Comparison of ENCODE assay signal across 1 cellular context in the genomic region with DNA sequence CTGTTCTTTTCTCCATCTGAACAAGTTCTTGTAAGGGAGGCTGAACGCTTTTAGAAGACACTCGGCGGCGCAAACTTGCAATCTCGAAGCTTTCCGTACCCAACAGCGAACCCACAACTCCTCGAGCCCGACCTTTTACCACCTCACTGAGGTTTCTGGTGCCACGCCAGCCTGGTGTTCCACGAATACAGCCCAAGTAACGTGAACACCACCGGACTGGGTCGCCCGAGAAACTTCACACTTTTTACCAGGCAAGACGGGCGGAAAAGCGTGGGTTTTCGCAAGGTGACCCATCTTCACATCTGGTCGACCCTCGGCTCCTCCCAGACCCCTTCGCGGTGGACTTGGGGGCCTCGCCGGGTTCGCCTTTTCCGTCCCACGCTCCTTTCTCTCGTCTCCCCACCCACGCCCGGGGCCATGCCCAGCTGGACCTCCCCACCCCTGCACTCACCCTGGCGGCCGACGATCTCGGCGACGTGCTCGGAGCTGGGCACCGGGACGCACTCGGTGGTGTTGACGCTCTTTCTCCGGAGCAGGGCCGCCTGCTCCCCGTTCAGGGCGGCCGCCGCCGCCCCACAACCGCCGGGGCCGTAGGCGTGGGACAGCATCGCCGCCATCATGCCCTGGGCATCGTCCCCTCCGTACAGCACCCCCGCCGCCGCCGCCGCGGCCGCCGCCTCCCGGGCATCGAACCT.
TF ChIP-seq lines count a peak whose summit lies in the region.

No MANE protein-coding gene starts in this region.

TF ChIP-seq in A549, 52 proteins besides CTCF, POLR2A, EP300 and RAD21 (continued from another document):
- TF ChIP-seq, protein P1, sequence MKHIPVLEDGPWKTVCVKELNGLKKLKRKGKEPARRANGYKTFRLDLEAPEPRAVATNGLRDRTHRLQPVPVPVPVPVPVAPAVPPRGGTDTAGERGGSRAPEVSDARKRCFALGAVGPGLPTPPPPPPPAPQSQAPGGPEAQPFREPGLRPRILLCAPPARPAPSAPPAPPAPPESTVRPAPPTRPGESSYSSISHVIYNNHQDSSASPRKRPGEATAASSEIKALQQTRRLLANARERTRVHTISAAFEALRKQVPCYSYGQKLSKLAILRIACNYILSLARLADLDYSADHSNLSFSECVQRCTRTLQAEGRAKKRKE (CRISPR knock-in tag; IDR thresholded peaks at IDR 0.05; ENCODE audit: low read depth): no peak
- TF ChIP-seq MAFK (IDR thresholded peaks at IDR 0.05; ENCODE audit: partially characterized antibody) (no peak), SREBF2 (IDR thresholded peaks at IDR 0.05) (no peak), BHLHE40 (IDR thresholded peaks at IDR 0.05; ENCODE audit: low read depth, low read length) (no peak)
- TF ChIP-seq, protein P2, sequence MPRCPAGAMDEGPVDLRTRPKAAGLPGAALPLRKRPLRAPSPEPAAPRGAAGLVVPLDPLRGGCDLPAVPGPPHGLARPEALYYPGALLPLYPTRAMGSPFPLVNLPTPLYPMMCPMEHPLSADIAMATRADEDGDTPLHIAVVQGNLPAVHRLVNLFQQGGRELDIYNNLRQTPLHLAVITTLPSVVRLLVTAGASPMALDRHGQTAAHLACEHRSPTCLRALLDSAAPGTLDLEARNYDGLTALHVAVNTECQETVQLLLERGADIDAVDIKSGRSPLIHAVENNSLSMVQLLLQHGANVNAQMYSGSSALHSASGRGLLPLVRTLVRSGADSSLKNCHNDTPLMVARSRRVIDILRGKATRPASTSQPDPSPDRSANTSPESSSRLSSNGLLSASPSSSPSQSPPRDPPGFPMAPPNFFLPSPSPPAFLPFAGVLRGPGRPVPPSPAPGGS (IDR thresholded peaks at IDR 0.05): no peak
